ENCODE assay signal across 10 cellular contexts in genomic region chr17:17766351-17767095, GRCh38.
DNase-seq lines count a peak whose midpoint lies in the region; ATAC-seq lines count a peak whose summit lies in the region.
"Had no signal": no experiment of that assay in that cellular context is flagged by ENCODE, and none has a peak within 500 bp of the region (broad histone marks: within the 10 kb centered on the region; RNA-seq: fewer than 3 reads in every experiment).

No MANE protein-coding gene starts in this region.

- no peaks in the 10 kb centered on the region for H3K27me3 Mint-ChIP-seq in activated T-cell treated with anti-CD3 and anti-CD28 coated beads, Interleukin-2, amount 50 U/mL, for 24 hours

- H3K4me1 ChIP-seq in esophagus (ENCODE audit: control insufficient read depth in 2 of 2, insufficient read depth in 2 of 2, low read length in 1 of 2): peaks cover 17 to 22% of the 10 kb centered on the region in 2 donors

- H3K9me3 ChIP-seq in esophagus (ENCODE audit: control insufficient read depth in 2 of 2, insufficient read depth in 1 of 2, low read depth in 1 of 2, low read length in 1 of 2): no peaks in the 10 kb centered on the region

- peak overlapping the region; percentile 68 for H3K27ac Mint-ChIP-seq in activated T-cell treated with anti-CD3 and anti-CD28 coated beads, Interleukin-2, amount 50 U/mL, for 24 hours

- H3K4me3 ChIP-seq in esophagus (ENCODE audit: low read depth in 1 of 2, low read length in 2 of 2): no peak overlapping the region

- no peaks in the 10 kb centered on the region for H3K9me3 Mint-ChIP-seq in activated T-cell treated with anti-CD3 and anti-CD28 coated beads, Interleukin-2, amount 50 U/mL, for 24 hours

- H3K4me1 Mint-ChIP-seq in activated T-cell treated with anti-CD3 and anti-CD28 coated beads, Interleukin-2, amount 50 U/mL, for 24 hours (ENCODE audit: low read depth): peaks cover 27% of the 10 kb centered on the region

- H3K27ac ChIP-seq in esophagus (ENCODE audit: low read depth in 2 of 2, low read length in 1 of 2) (peak overlapping the region; percentile 40 to 43), substantia nigra (ENCODE audit: low read depth, low read length, poor library complexity, severe bottlenecking) (peak overlapping the region; percentile 86)

- H3K4me3 Mint-ChIP-seq in activated T-cell treated with anti-CD3 and anti-CD28 coated beads, Interleukin-2, amount 50 U/mL, for 24 hours: no peak overlapping the region

- no peak for DNase-seq in activated T-cell treated with anti-CD3 and anti-CD28 coated beads, Interleukin-2, amount 50 U/mL, for 24 hours
- DNase-seq in activated T-cell treated with anti-CD3 and anti-CD28 coated beads, Interleukin-2, amount 50 U/mL, for 48 hours: no peak
- peak in 20 of 49 donors; percentile 5 to 68 (median 40) for DNase-seq in substantia nigra (lab: John Stamatoyannopoulos, UW)
- DNase-seq in AML-193 (lab: John Stamatoyannopoulos, UW): no peak
- DNase-seq in GDM1 (lab: John Stamatoyannopoulos, UW): no peak
- no peak for DNase-seq in NCI-H446 (lab: John Stamatoyannopoulos, UW)
- DNase-seq: HCEC 1CT had no signal

- H3K36me3 Mint-ChIP-seq in activated T-cell treated with anti-CD3 and anti-CD28 coated beads, Interleukin-2, amount 50 U/mL, for 24 hours (ENCODE audit: low read depth): peaks cover 5% of the 10 kb centered on the region

- WGBS in esophagus, 2 donors: 49 to 57% methylated on average over 19 to 20 of the region's 20 CpGs

- H3K36me3 ChIP-seq in esophagus (ENCODE audit: control insufficient read depth in 2 of 2, insufficient read depth in 2 of 2, low read length in 1 of 2): peaks cover 0 to 6% of the 10 kb centered on the region in 2 donors

- peak; percentile 52 for ATAC-seq in HG03159 (IDR thresholded peaks at IDR 0.05; ENCODE audit: unreplicated experiment)
- ATAC-seq: Panc1 had no signal

- H3K27me3 ChIP-seq in esophagus (ENCODE audit: control insufficient read depth in 1 of 2, insufficient read depth in 2 of 2, low read length in 2 of 2): no peaks in the 10 kb centered on the region
